ENCODE assay signal across 8 cellular contexts in genomic region chr19:52170304-52170703, GRCh38. TPM values are rescaled to one million over a fixed set of nuclear protein-coding genes. Genes with fewer than 3 reads are reported as not detected.
DNase-seq lines count a peak whose midpoint lies in the region; ATAC-seq and TF ChIP-seq lines count a peak whose summit lies in the region.

No MANE protein-coding gene starts in this region.

- H3K27ac ChIP-seq in GM23248 (no peak overlapping the region), right atrium auricular region (peak overlapping the region; percentile 82 to 92), skeletal muscle tissue (ENCODE audit: low read depth, low read length) (peak overlapping the region; percentile 71)

- intact Hi-C loops in activated CD8-positive, alpha-beta T cell treated with anti-CD3 and anti-CD28 coated beads for 36 hours (cut with micrococcal nuclease), result no loop called here

- WGBS in GM23248 (ENCODE audit: low coverage in 1 of 2, low lambda C conversion rate in 2 of 2, missing lambda C conversion rate in 2 of 2), 2 experiments, result 5 to 9% methylated on average over 5 of the region's 5 CpGs

- peak overlapping the region; percentile 99 for H3K4me2 ChIP-seq in GM23248 (ENCODE audit: unreplicated experiment)

- peak overlapping the region; percentile 96 for H3K27ac Mint-ChIP-seq in activated CD8-positive, alpha-beta T cell treated with anti-CD3 and anti-CD28 coated beads for 36 hours

- no peak for ATAC-seq in activated CD8-positive, alpha-beta T cell treated with anti-CD3 and anti-CD28 coated beads for 36 hours
- no peak for ATAC-seq in GM21381 (IDR thresholded peaks at IDR 0.05; ENCODE audit: unreplicated experiment)
- ATAC-seq in GM21515 (IDR thresholded peaks at IDR 0.05; ENCODE audit: unreplicated experiment), result no peak

- no peaks in the 10 kb centered on the region for H4K20me1 ChIP-seq in GM23248 (ENCODE audit: insufficient read depth)

- TF ChIP-seq CTCF in activated CD8-positive, alpha-beta T cell treated with anti-CD3 and anti-CD28 coated beads for 36 hours (IDR thresholded peaks at IDR 0.05), result no peak
- no peak for TF ChIP-seq CTCF in right atrium auricular region (IDR thresholded peaks at IDR 0.05)

- peak overlapping the region; percentile 99 for H2AFZ ChIP-seq in GM23248

- DNase-seq in GM23248, result peak; percentile 27
- peak; percentile 27 for DNase-seq in activated CD8-positive, alpha-beta T cell treated with anti-CD3 and anti-CD28 coated beads for 36 hours
- no peak for DNase-seq in right atrium auricular region (ENCODE audit: low spot score)
- DNase-seq in RPMI8226, result no peak
- no peak for DNase-seq in T-helper 9 cell

- H3K27me3 ChIP-seq in GM23248 (replicated peaks; ENCODE audit: insufficient read depth), result no peaks in the 10 kb centered on the region
- H3K27me3 ChIP-seq in right atrium auricular region, result no peaks in the 10 kb centered on the region
- no peaks in the 10 kb centered on the region for H3K27me3 ChIP-seq in skeletal muscle tissue (ENCODE audit: control insufficient read depth in 3 of 3, insufficient read depth in 3 of 3, low read length in 3 of 3)

- POLR2A ChIA-PET in activated CD8-positive, alpha-beta T cell treated with anti-CD3 and anti-CD28 coated beads for 36 hours (lab: Charles Lee), result interaction anchor here (2.5 kb wide), 1 partner anchor 19 kb away, joined by 16 read pairs; the partner anchor contains the start of gene PPP2R1A

- no peaks in the 10 kb centered on the region for H3K27me3 Mint-ChIP-seq in activated CD8-positive, alpha-beta T cell treated with anti-CD3 and anti-CD28 coated beads for 36 hours

- peaks cover 29% of the 10 kb centered on the region for H3K4me1 Mint-ChIP-seq in activated CD8-positive, alpha-beta T cell treated with anti-CD3 and anti-CD28 coated beads for 36 hours (ENCODE audit: low read depth)

- peaks cover 5% of the 10 kb centered on the region for H3K9me3 Mint-ChIP-seq in activated CD8-positive, alpha-beta T cell treated with anti-CD3 and anti-CD28 coated beads for 36 hours

- H3K9me3 ChIP-seq in GM23248 (ENCODE audit: low read depth) (no peaks in the 10 kb centered on the region), right atrium auricular region (no peaks in the 10 kb centered on the region), skeletal muscle tissue (ENCODE audit: control insufficient read depth in 3 of 3, low read length in 3 of 3) (no peaks in the 10 kb centered on the region)

- H3K36me3 ChIP-seq in GM23248 (ENCODE audit: low read depth) (peaks cover 7% of the 10 kb centered on the region; the same call in 1 of the 2 replicates), right atrium auricular region (peaks cover 20% of the 10 kb centered on the region), skeletal muscle tissue (ENCODE audit: control insufficient read depth in 3 of 3, insufficient read depth in 3 of 3, low read length in 3 of 3) (peaks cover 11 to 14% (median 12%) of the 10 kb centered on the region in 3 donors)

- H3K9me2 ChIP-seq in GM23248 (ENCODE audit: insufficient read depth), result no peaks in the 10 kb centered on the region

- peak overlapping the region; percentile 84 for H3K9ac ChIP-seq in GM23248
- H3K9ac ChIP-seq in skeletal muscle tissue (ENCODE audit: low read depth in 1 of 3, low read length in 3 of 3), result peak overlapping the region; percentile 87 to 99 (median 93)

- peak overlapping the region; percentile 92 for H3K4me3 Mint-ChIP-seq in activated CD8-positive, alpha-beta T cell treated with anti-CD3 and anti-CD28 coated beads for 36 hours

- H3K4me1 ChIP-seq in GM23248 (ENCODE audit: insufficient read depth) (peaks cover 6% of the 10 kb centered on the region; the same call in 1 of the 2 replicates), right atrium auricular region (peaks cover 0 to 14% of the 10 kb centered on the region in 2 donors), skeletal muscle tissue (ENCODE audit: control insufficient read depth in 3 of 3, insufficient read depth in 3 of 3, low read length in 3 of 3) (peaks cover 10 to 19% (median 12%) of the 10 kb centered on the region in 3 donors)

- H3K36me3 Mint-ChIP-seq in activated CD8-positive, alpha-beta T cell treated with anti-CD3 and anti-CD28 coated beads for 36 hours (ENCODE audit: low read depth), result peaks cover 37% of the 10 kb centered on the region

- in situ Hi-C loops in GM23248 (cut with MboI), result no loop called here

- H3K79me2 ChIP-seq in GM23248 (ENCODE audit: insufficient read depth), result peaks cover 7% of the 10 kb centered on the region; the same call in 1 of the 2 replicates

- H3F3A ChIP-seq in GM23248 (ENCODE audit: insufficient read depth), result no peaks in the 10 kb centered on the region; the same call in 1 of the 2 replicates

- CTCF ChIA-PET in activated CD8-positive, alpha-beta T cell treated with anti-CD3 and anti-CD28 coated beads for 36 hours (lab: Charles Lee), result interaction anchor here (1.1 kb wide), 1 partner anchor 67 kb away, joined by 5 read pairs; no protein-coding TSS in a partner anchor

- peak overlapping the region; percentile 94 for H3K4me3 ChIP-seq in GM23248
- H3K4me3 ChIP-seq in right atrium auricular region, result peak overlapping the region; percentile 72 to 76
- H3K4me3 ChIP-seq in skeletal muscle tissue (ENCODE audit: low read length in 3 of 3), result peak overlapping the region; percentile 93 to 99 (median 99)

RNA-seq across cellular contexts. Expression of gene ZNF836, which starts 1.1 kb away (rescaled TPM):
- 2.8 and 11.7 TPM in 2 replicates for total RNA-seq in GM23248 (2014; rRNA removed; shearing (Covaris generic))
- polyA plus RNA-seq in GM23248 (2016; fragmentation: Nextera tagmentation; extraction: Ambion mirVana), result 3.3 and 3.8 TPM in 2 replicates
- 10 to 100 TPM; 10.3 to 12.6 TPM for total RNA-seq in activated CD8-positive, alpha-beta T cell treated with anti-CD3 and anti-CD28 coated beads for 36 hours
- 1 to 10 TPM; 2.2 to 7.6 TPM for total RNA-seq in right atrium auricular region
- 5.7 TPM for total RNA-seq in skeletal muscle tissue

RNA-seq across cellular contexts. Expression of gene PPP2R1A, which starts 19.5 kb away (rescaled TPM):
- 191 and 248 TPM in 2 replicates for total RNA-seq in GM23248 (2014; rRNA removed; shearing (Covaris generic))
- 277 and 279 TPM in 2 replicates for polyA plus RNA-seq in GM23248 (2016; fragmentation: Nextera tagmentation; extraction: Ambion mirVana)
- 100 to 1,000 TPM; 236 to 237 TPM for total RNA-seq in activated CD8-positive, alpha-beta T cell treated with anti-CD3 and anti-CD28 coated beads for 36 hours
- 100 to 1,000 TPM; 284 to 322 TPM for total RNA-seq in right atrium auricular region
- total RNA-seq in skeletal muscle tissue, result 65.8 TPM

RNA-seq across cellular contexts. Expression of gene ZNF616, which starts 30.6 kb away (rescaled TPM):
- total RNA-seq in GM23248 (2014; rRNA removed; shearing (Covaris generic)), result 5.8 and 12.3 TPM in 2 replicates
- polyA plus RNA-seq in GM23248 (2016; fragmentation: Nextera tagmentation; extraction: Ambion mirVana), result 4.1 and 4.7 TPM in 2 replicates
- total RNA-seq in activated CD8-positive, alpha-beta T cell treated with anti-CD3 and anti-CD28 coated beads for 36 hours, result 10 to 100 TPM; 11.2 to 11.7 TPM
- 1 to 10 TPM; 2.4 to 3.3 TPM for total RNA-seq in right atrium auricular region
- total RNA-seq in skeletal muscle tissue, result 6.8 TPM

Comparison
In these comparisons a context has a peak if more than half of its experiments do, and no peak if none do; other contexts are left out.
1. DNase-seq: peak in GM23248 (single experiment) and activated CD8-positive, alpha-beta T cell treated with anti-CD3 and anti-CD28 coated beads for 36 hours (single experiment); none in right atrium auricular region (single experiment), RPMI8226 (single experiment) and T-helper 9 cell (single experiment).
2. Peak in every context shown above with its lines, with median percentiles within 50 percentile points of each other: H3K4me3 ChIP-seq.